ENCODE assay signal across 19 cellular contexts in genomic region chr13:31100721-31101120, GRCh38.
DNase-seq lines count a peak whose midpoint lies in the region; ATAC-seq and TF ChIP-seq lines count a peak whose summit lies in the region.
"Had no signal": no experiment of that assay in that cellular context is flagged by ENCODE, and none has a peak within 500 bp of the region (broad histone marks: within the 10 kb centered on the region; RNA-seq: fewer than 3 reads in every experiment).

No MANE protein-coding gene starts in this region.

- H3K4me1 ChIP-seq in left ventricle myocardium inferior (peaks cover 14% of the 10 kb centered on the region), right atrium auricular region (no peaks in the 10 kb centered on the region), osteoblast (ENCODE audit: insufficient read depth, low read length) (peaks cover 4% of the 10 kb centered on the region)
- H3K4me1 ChIP-seq: BLaER1 had no signal

- ATAC-seq in HG03520 (IDR thresholded peaks at IDR 0.05; ENCODE audit: unreplicated experiment), result no peak

- no peaks in the 10 kb centered on the region for H3K79me2 ChIP-seq in osteoblast (ENCODE audit: insufficient read depth, low read length)

- peaks cover 16 to 27% (median 20%) of the 10 kb centered on the region in 3 donors for H3K27me3 Mint-ChIP-seq in CD14-positive monocyte (ENCODE audit: low read depth in 3 of 3)

- no peak overlapping the region for H2AFZ ChIP-seq in osteoblast (ENCODE audit: low read length)

- H3K27ac ChIP-seq in left ventricle myocardium inferior (replicated peaks), result peak overlapping the region; percentile 33
- no peak overlapping the region for H3K27ac ChIP-seq in right atrium auricular region
- H3K27ac ChIP-seq in osteoblast (ENCODE audit: low read depth, low read length), result no peak overlapping the region
- H3K27ac ChIP-seq: 22Rv1, BLaER1, C4-2B had no signal

- intact Hi-C loops in left ventricle myocardium inferior (cut with micrococcal nuclease), result no loop called here
- intact Hi-C loops in CD14-positive monocyte (cut with micrococcal nuclease), result no loop called here

- no peaks in the 10 kb centered on the region for H3K9me3 ChIP-seq in left ventricle myocardium inferior (replicated peaks)
- no peaks in the 10 kb centered on the region for H3K9me3 ChIP-seq in right atrium auricular region
- H3K9me3 ChIP-seq in osteoblast (ENCODE audit: low read depth, low read length), result no peaks in the 10 kb centered on the region
- H3K9me3 ChIP-seq: BLaER1 had no signal

- no peak overlapping the region for H3K27ac Mint-ChIP-seq in CD14-positive monocyte
- H3K27ac Mint-ChIP-seq: B cell; CD4-positive, alpha-beta T cell; CD8-positive, alpha-beta memory T cell had no signal

- no peaks in the 10 kb centered on the region for H4K20me1 ChIP-seq in osteoblast (ENCODE audit: insufficient read depth, low read length)
- H4K20me1 ChIP-seq: BLaER1 had no signal

- no peak overlapping the region for H3K4me2 ChIP-seq in osteoblast (ENCODE audit: insufficient read depth, low read length)
- H3K4me2 ChIP-seq: BLaER1 had no signal

- peaks cover 0 to 4% (median 0%) of the 10 kb centered on the region in 7 donors for H3K9me3 Mint-ChIP-seq in CD14-positive monocyte
- H3K9me3 Mint-ChIP-seq: CD4-positive, alpha-beta T cell; CD8-positive, alpha-beta memory T cell had no signal

- H3K4me1 Mint-ChIP-seq in CD14-positive monocyte, result no peaks in the 10 kb centered on the region
- H3K4me1 Mint-ChIP-seq: B cell; CD8-positive, alpha-beta memory T cell had no signal

- DNase-seq in left ventricle myocardium inferior, result no peak
- DNase-seq in right atrium auricular region (ENCODE audit: low spot score), result no peak
- peak; percentile 52 for DNase-seq in islet precursor cell
- DNase-seq in osteoblast (ENCODE audit: insufficient read length, low spot score, missing footprints), result peak; percentile 73
- no peak for DNase-seq in CD14-positive monocyte (ENCODE audit: low spot score)
- DNase-seq in iPS-NIHi7 (ENCODE audit: extremely low spot score), result no peak
- DNase-seq: CD4-positive, alpha-beta T cell; CD8-positive, alpha-beta memory T cell; DMS53; DMS79 treated with DMSO at 0.1 percent for 48 hours; GF-D8; GOT3; H7; HCEC 1CT had no signal

- no peak overlapping the region for H3K4me3 Mint-ChIP-seq in CD14-positive monocyte
- H3K4me3 Mint-ChIP-seq: B cell; CD4-positive, alpha-beta T cell; CD8-positive, alpha-beta memory T cell had no signal

- peaks cover 18% of the 10 kb centered on the region for H3K27me3 ChIP-seq in left ventricle myocardium inferior (ENCODE audit: low read depth)
- no peaks in the 10 kb centered on the region for H3K27me3 ChIP-seq in right atrium auricular region
- H3K27me3 ChIP-seq in osteoblast (ENCODE audit: insufficient read depth, low read length), result peaks cover 69% of the 10 kb centered on the region
- H3K27me3 ChIP-seq: BLaER1 had no signal

- H3K36me3 ChIP-seq in left ventricle myocardium inferior, result no peaks in the 10 kb centered on the region
- no peaks in the 10 kb centered on the region for H3K36me3 ChIP-seq in right atrium auricular region
- H3K36me3 ChIP-seq in osteoblast (ENCODE audit: insufficient read depth, low read length), result no peaks in the 10 kb centered on the region
- H3K36me3 ChIP-seq: BLaER1 had no signal

- no peak overlapping the region for H3K4me3 ChIP-seq in left ventricle myocardium inferior
- no peak overlapping the region for H3K4me3 ChIP-seq in right atrium auricular region
- H3K4me3 ChIP-seq in osteoblast (ENCODE audit: insufficient read depth, low read length), result no peak overlapping the region
- H3K4me3 ChIP-seq: BLaER1 had no signal

- H3K36me3 Mint-ChIP-seq in CD14-positive monocyte, result no peaks in the 10 kb centered on the region
- H3K36me3 Mint-ChIP-seq: CD8-positive, alpha-beta memory T cell had no signal

- TF ChIP-seq CTCF in left ventricle myocardium inferior (IDR thresholded peaks at IDR 0.05; ENCODE audit: borderline replicate concordance) (no peak), right atrium auricular region (IDR thresholded peaks at IDR 0.05) (no peak), osteoblast (IDR thresholded peaks at IDR 0.05; ENCODE audit: extremely low read depth, low read depth, low read length) (no peak), CD14-positive monocyte (IDR thresholded peaks at IDR 0.05) (no peak)

Comparison
In these comparisons a context has a peak if more than half of its experiments do, and no peak if none do; other contexts are left out.
1. DNase-seq: peak in islet precursor cell (single experiment) and osteoblast (single experiment); none in left ventricle myocardium inferior (single experiment), right atrium auricular region (single experiment), CD14-positive monocyte (single experiment) and iPS-NIHi7 (single experiment).